Comparison of ENCODE assay signal across 17 cellular contexts in the genomic region with DNA sequence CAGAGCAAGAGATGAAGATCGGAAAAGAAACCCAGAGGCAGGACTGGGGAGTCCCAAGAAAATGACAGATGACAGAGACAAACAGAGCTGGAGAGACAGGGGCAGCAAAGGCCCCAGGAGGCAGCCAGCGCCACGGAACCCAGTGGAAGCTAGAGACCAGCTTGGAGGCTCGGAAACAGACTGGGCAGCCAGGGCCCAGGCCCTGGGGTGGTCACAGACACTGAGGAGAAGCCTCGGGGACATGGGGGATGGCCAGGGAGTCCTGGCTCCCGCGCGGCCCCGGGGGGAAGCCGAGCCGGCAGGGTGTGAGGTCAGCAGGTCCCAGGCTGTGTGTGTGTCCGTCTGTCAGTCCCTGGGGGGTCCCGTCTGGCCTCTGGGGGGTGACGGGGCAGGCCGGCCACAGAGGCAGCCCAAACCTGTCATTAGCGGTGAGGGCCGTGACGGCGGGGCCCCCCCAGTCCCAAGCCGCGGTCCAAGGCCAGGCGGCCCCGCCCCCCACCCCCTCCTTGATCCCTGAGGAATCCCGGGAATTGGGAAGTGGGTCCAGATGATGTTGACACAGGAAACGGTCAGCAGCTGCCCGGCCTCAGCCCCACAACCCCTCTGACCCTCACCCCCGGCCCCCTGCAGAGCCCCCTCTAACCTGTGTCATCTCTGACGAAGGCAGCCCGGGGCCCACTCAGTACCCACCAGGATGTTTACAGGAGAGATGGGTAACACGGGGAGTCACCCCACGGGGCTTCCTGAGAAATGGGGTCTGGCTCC. TPM values are rescaled to one million over a fixed set of nuclear protein-coding genes. Genes with fewer than 3 reads are reported as not detected.
DNase-seq lines count a peak whose midpoint lies in the region; ATAC-seq, FAIRE-seq and TF ChIP-seq lines count a peak whose summit lies in the region.
"Had no signal": no experiment of that assay in that cellular context is flagged by ENCODE, and none has a peak within 500 bp of the region (broad histone marks: within the 10 kb centered on the region; RNA-seq: fewer than 3 reads in every experiment).

No MANE protein-coding gene starts in this region.

- H3K9me3 Mint-ChIP-seq in progenitor cell of endocrine pancreas (ENCODE audit: low read depth) = no peaks in the 10 kb centered on the region
- H3K9me3 Mint-ChIP-seq: activated T-cell treated with anti-CD3 and anti-CD28 coated beads, Interleukin-2, amount 50 U/mL, for 4 hours had no signal

- H3K36me3 Mint-ChIP-seq in progenitor cell of endocrine pancreas (ENCODE audit: insufficient read depth) = peaks cover 1% of the 10 kb centered on the region

- peaks cover 41% of the 10 kb centered on the region for H3K27me3 Mint-ChIP-seq in progenitor cell of endocrine pancreas

- no peak overlapping the region for H3K4me3 Mint-ChIP-seq in progenitor cell of endocrine pancreas (ENCODE audit: low read depth)
- H3K4me3 Mint-ChIP-seq: activated T-cell treated with anti-CD3 and anti-CD28 coated beads, Interleukin-2, amount 50 U/mL, for 4 hours had no signal

- no peak for FAIRE-seq in RCC 7860 (lab: Jason Lieb, UNC)
- FAIRE-seq: A204.1 had no signal

- TF ChIP-seq CTCF in fibroblast of the aortic adventitia (IDR thresholded peaks at IDR 0.05; ENCODE audit: insufficient read depth, low read length) (no peak), progenitor cell of endocrine pancreas (IDR thresholded peaks at IDR 0.05; ENCODE audit: unreplicated experiment) (no peak)

- peak overlapping the region; percentile 32 for H3K27ac Mint-ChIP-seq in progenitor cell of endocrine pancreas

- no peak overlapping the region for H3K4me3 ChIP-seq in fibroblast of the aortic adventitia (ENCODE audit: low read depth, low read length)
- H3K4me3 ChIP-seq: cardiac muscle cell, esophagus squamous epithelium had no signal

- H3K4me1 Mint-ChIP-seq in progenitor cell of endocrine pancreas (ENCODE audit: low read depth) = peaks cover 18% of the 10 kb centered on the region

- no peak for ATAC-seq in HG03469 (IDR thresholded peaks at IDR 0.05; ENCODE audit: unreplicated experiment)
- ATAC-seq: activated T-cell treated with anti-CD3 and anti-CD28 coated beads, Interleukin-2, amount 50 U/mL, for 4 hours had no signal

- DNase-seq in DMS 273 (lab: John Stamatoyannopoulos, UW; ENCODE audit: unreplicated experiment) = peak; percentile 27
- DNase-seq in DMS 273 treated with DMSO at 0.1 percent for 48 hours (lab: John Stamatoyannopoulos, UW) = no peak
- DNase-seq in RCC 7860 (ENCODE audit: low spot score) = peak; percentile 73
- DNase-seq in fibroblast of the aortic adventitia (ENCODE audit: low read depth) = peak; percentile 43
- DNase-seq in progenitor cell of endocrine pancreas (ENCODE audit: low spot score, unreplicated experiment) = no peak
- DNase-seq in stimulated activated naive CD4-positive, alpha-beta T cell (lab: John Stamatoyannopoulos, UW) = no peak
- no peak for DNase-seq in NCI-H187 (lab: John Stamatoyannopoulos, UW)
- DNase-seq: activated T-cell treated with anti-CD3 and anti-CD28 coated beads, Interleukin-2, amount 50 U/mL, for 4 hours; esophagus squamous epithelium; GF-D8; NCI-H2171; stimulated activated CD4-positive, alpha-beta T cell treated with anti-CD3 and anti-CD28 coated beads, Interleukin-2, amount 100 ng/mL, for 48 hours had no signal

RNA-seq across cellular contexts. Expression of a gene that starts 2.5 kb away (rescaled TPM):
- total RNA-seq in fibroblast of the aortic adventitia (ENCODE audit: low replicate concordance) (not detected in 2 replicates), progenitor cell of endocrine pancreas (2.3 and 4.3 TPM in 2 replicates)
- total RNA-seq: activated T-cell treated with anti-CD3 and anti-CD28 coated beads, Interleukin-2, amount 50 U/mL, for 4 hours; cardiac muscle cell; esophagus squamous epithelium; kidney epithelial cell; omental fat pad had no signal

RNA-seq across cellular contexts. Expression of a gene that starts 3.9 kb away (rescaled TPM):
- total RNA-seq in fibroblast of the aortic adventitia (ENCODE audit: low replicate concordance) (1.6 and 2.2 TPM in 2 replicates), progenitor cell of endocrine pancreas (2.2 and 2.8 TPM in 2 replicates)
- total RNA-seq: esophagus squamous epithelium had no signal

RNA-seq across cellular contexts. Expression of a gene that starts 9.9 kb away (rescaled TPM):
- total RNA-seq in fibroblast of the aortic adventitia (ENCODE audit: low replicate concordance) = not detected in 2 replicates
- 5.0 and 5.6 TPM in 2 replicates for total RNA-seq in progenitor cell of endocrine pancreas

RNA-seq across cellular contexts. Expression of a gene that starts 11.1 kb away (rescaled TPM):
- not detected in 2 replicates for total RNA-seq in fibroblast of the aortic adventitia (ENCODE audit: low replicate concordance)
- 0.09 TPM in 1 of 2 replicates, not detected in the other for total RNA-seq in progenitor cell of endocrine pancreas
- total RNA-seq: activated T-cell treated with anti-CD3 and anti-CD28 coated beads, Interleukin-2, amount 50 U/mL, for 4 hours; cardiac muscle cell; esophagus squamous epithelium; kidney epithelial cell had no signal

RNA-seq across cellular contexts. Expression of a gene that starts 11.6 kb away (rescaled TPM):
- 88.6 and 829 TPM in 2 replicates for total RNA-seq in fibroblast of the aortic adventitia (ENCODE audit: low replicate concordance)
- 1,450 and 1,547 TPM in 2 replicates for total RNA-seq in progenitor cell of endocrine pancreas

Comparison
In these comparisons a context has a peak if more than half of its experiments do, and no peak if none do; other contexts are left out.
1. DNase-seq: peak in DMS 273 (single experiment), RCC 7860 (single experiment) and fibroblast of the aortic adventitia (single experiment); none in DMS 273 treated with DMSO at 0.1 percent for 48 hours (single experiment), progenitor cell of endocrine pancreas (single experiment), stimulated activated naive CD4-positive, alpha-beta T cell (0 of 6) and NCI-H187 (0 of 2).